Comparison of ENCODE assay signal across 24 cellular contexts in genomic region chr4:6996481-6996880, GRCh38. TPM values are rescaled to one million over a fixed set of nuclear protein-coding genes. Genes with fewer than 3 reads are reported as not detected.
A peak's percentile ranks its signal among the peaks of the same experiment; 100 is the strongest.
DNase-seq lines count a peak whose midpoint lies in the region; ATAC-seq and TF ChIP-seq lines count a peak whose summit lies in the region.
"Had no signal": no experiment of that assay in that cellular context is flagged by ENCODE, and none has a peak within 500 bp of the region (broad histone marks: within the 10 kb centered on the region; RNA-seq: fewer than 3 reads in every experiment).

No MANE protein-coding gene starts in this region.

- POLR2A ChIA-PET in RWPE1 (lab: Yijun Ruan, JAX; ENCODE audit: low non-redundant PET) = no interaction called here

- DNase-seq in activated effector memory CD4-positive, alpha-beta T cell treated with anti-CD3 and anti-CD28 coated beads, Interleukin-2, amount 50 U/mL, for 16 hours = peak; percentile 22
- DNase-seq in activated effector memory CD4-positive, alpha-beta T cell treated with Interleukin-2 at 50 U/mL for 16 hours = no peak
- no peak for DNase-seq in RWPE1 (ENCODE audit: low spot score)
- peak; percentile 13 for DNase-seq in endodermal cell
- peak; percentile 73 for DNase-seq in osteocyte (ENCODE audit: extremely low spot score, unreplicated experiment)
- DNase-seq: 8988T; ACHN; AML-193; BE2C; CD4-positive, alpha-beta T cell; CD8-positive, alpha-beta memory T cell; DMS 273 treated with DMSO at 0.1 percent for 48 hours; DMS79; EL; GDM1; GOT3; HFFc6 had no signal

- no peaks in the 10 kb centered on the region for H3K27me3 ChIP-seq in endodermal cell (ENCODE audit: control insufficient read depth, insufficient read depth, low read length, poor library complexity, severe bottlenecking)
- H3K27me3 ChIP-seq: BE2C; BLaER1 treated with 17β-estradiol and CSF1 and Interleukin-3, amounts not matched to agents 10 nM and 100 nM had no signal

- CTCF ChIA-PET in RWPE1 (lab: Yijun Ruan, JAX) = no interaction called here

- ATAC-seq in GM19023 (IDR thresholded peaks at IDR 0.05; ENCODE audit: unreplicated experiment) (no peak), GM18867 (IDR thresholded peaks at IDR 0.05; ENCODE audit: unreplicated experiment) (no peak)
- ATAC-seq: A549, GM12878 had no signal

- H3K27me3 Mint-ChIP-seq in endodermal cell (ENCODE audit: insufficient read depth) (no peaks in the 10 kb centered on the region), osteocyte (ENCODE audit: unreplicated experiment) (no peaks in the 10 kb centered on the region)
- H3K27me3 Mint-ChIP-seq: CD4-positive, alpha-beta T cell; CD8-positive, alpha-beta memory T cell had no signal

- no peak overlapping the region for H3K4me3 Mint-ChIP-seq in endodermal cell
- H3K4me3 Mint-ChIP-seq in osteocyte (ENCODE audit: unreplicated experiment) = no peak overlapping the region
- H3K4me3 Mint-ChIP-seq: CD14-positive monocyte; CD4-positive, alpha-beta T cell; HFFc6 had no signal

- peaks cover 60% of the 10 kb centered on the region for H3K36me3 Mint-ChIP-seq in endodermal cell (ENCODE audit: low read depth)
- peaks cover 34% of the 10 kb centered on the region for H3K36me3 Mint-ChIP-seq in osteocyte (ENCODE audit: unreplicated experiment)

- peaks cover 6% of the 10 kb centered on the region for H3K4me1 ChIP-seq in endodermal cell (ENCODE audit: control insufficient read depth, insufficient read depth, low read length)

- H3K9me3 ChIP-seq in endodermal cell (ENCODE audit: control insufficient read depth, low read length) = no peaks in the 10 kb centered on the region
- H3K9me3 ChIP-seq: A549; BE2C; BLaER1 treated with 17β-estradiol and CSF1 and Interleukin-3, amounts not matched to agents 10 nM and 100 nM; HAP-1 had no signal

- no peak overlapping the region for H3K9ac ChIP-seq in endodermal cell (ENCODE audit: extremely low read depth, low read length, poor library complexity, severe bottlenecking)
- H3K9ac ChIP-seq: BLaER1 treated with 17β-estradiol and CSF1 and Interleukin-3, amounts not matched to agents 10 nM and 100 nM had no signal

- peaks cover 67% of the 10 kb centered on the region for H3K36me3 ChIP-seq in endodermal cell (ENCODE audit: control insufficient read depth, insufficient read depth, low read length)

- H3K27ac Mint-ChIP-seq in endodermal cell (no peak overlapping the region), osteocyte (ENCODE audit: unreplicated experiment) (no peak overlapping the region)
- H3K27ac Mint-ChIP-seq: CD4-positive, alpha-beta T cell; CD8-positive, alpha-beta memory T cell; HFFc6 had no signal

- 81 to 96% methylated on average over 4 to 12 of the region's 12 CpGs for WGBS in endodermal cell (ENCODE audit: insufficient coverage in 1 of 2, insufficient read length in 1 of 2), 2 experiments

- H3K27ac ChIP-seq in RWPE1 (peak overlapping the region; percentile 42; the same call in 1 of the 2 replicates), endodermal cell (ENCODE audit: low read depth, low read length) (no peak overlapping the region)
- H3K27ac ChIP-seq: A549; BLaER1 treated with 17β-estradiol and CSF1 and Interleukin-3, amounts not matched to agents 10 nM and 100 nM had no signal

- H3K9me3 Mint-ChIP-seq in endodermal cell = no peaks in the 10 kb centered on the region
- H3K9me3 Mint-ChIP-seq in osteocyte (ENCODE audit: unreplicated experiment) = no peaks in the 10 kb centered on the region
- H3K9me3 Mint-ChIP-seq: CD14-positive monocyte; CD4-positive, alpha-beta T cell; CD8-positive, alpha-beta memory T cell; HFFc6 had no signal

- H3K4me3 ChIP-seq in endodermal cell (ENCODE audit: low read length) = no peak overlapping the region
- H3K4me3 ChIP-seq: A549; BLaER1 treated with 17β-estradiol and CSF1 and Interleukin-3, amounts not matched to agents 10 nM and 100 nM; GM12878; HAP-1 had no signal

- H3K4me1 Mint-ChIP-seq in endodermal cell (peaks cover 11% of the 10 kb centered on the region), osteocyte (ENCODE audit: unreplicated experiment) (peaks cover 11% of the 10 kb centered on the region)

- TF ChIP-seq CTCF in RWPE1 (conservative IDR thresholded peaks at IDR 0.05; ENCODE audit: low read depth) (no peak), endodermal cell (conservative IDR thresholded peaks at IDR 0.05) (no peak), osteocyte (IDR thresholded peaks at IDR 0.05) (no peak)

RNA-seq across cellular contexts. Expression of gene TADA2B, which starts 46.7 kb away (rescaled TPM):
- 10 to 100 TPM; 17.3 to 17.5 TPM for total RNA-seq in endodermal cell
- polyA plus RNA-seq in endodermal cell (2013, experiment 1 of 2) = 11.6 TPM
- polyA plus RNA-seq in endodermal cell (2013, experiment 2 of 2) = 10.6 TPM
- total RNA-seq in osteocyte = 16.5 and 21.4 TPM in 2 replicates

Comparison
In these comparisons a context has a peak if more than half of its experiments do, and no peak if none do; other contexts are left out.
1. DNase-seq: peak in activated effector memory CD4-positive, alpha-beta T cell treated with anti-CD3 and anti-CD28 coated beads, Interleukin-2, amount 50 U/mL, for 16 hours (single experiment), endodermal cell (single experiment) and osteocyte (single experiment); none in activated effector memory CD4-positive, alpha-beta T cell treated with Interleukin-2 at 50 U/mL for 16 hours (single experiment) and RWPE1 (single experiment).